ENCODE assay signal across 34 cellular contexts in the genomic region with DNA sequence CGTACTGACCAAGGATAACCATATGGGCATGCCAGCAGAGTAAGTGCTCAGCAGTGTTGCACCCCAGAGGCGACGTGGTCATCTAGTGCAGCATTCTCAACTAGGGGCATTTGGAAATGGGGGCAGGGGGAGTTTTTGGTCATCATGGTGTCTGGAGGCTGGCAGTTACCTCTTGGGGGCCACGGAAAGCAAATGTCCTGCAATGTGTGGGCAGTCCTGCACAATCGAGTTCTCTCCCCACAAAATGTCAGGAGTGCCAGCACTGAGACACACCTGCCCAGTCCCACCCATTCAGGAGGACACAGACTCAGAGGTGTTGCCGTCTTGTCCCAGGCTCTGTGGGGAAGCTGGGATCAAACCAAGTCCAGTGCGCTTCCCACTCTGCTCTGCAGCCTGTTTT. TPM values are rescaled to one million over a fixed set of nuclear protein-coding genes. Genes with fewer than 3 reads are reported as not detected.
"Had no signal": no experiment of that assay in that cellular context is flagged by ENCODE, and none has a peak within 500 bp of the region (broad histone marks: within the 10 kb centered on the region; RNA-seq: fewer than 3 reads in every experiment).

No MANE protein-coding gene starts in this region.

- H3K9me3 Mint-ChIP-seq: activated CD4-positive, alpha-beta T cell treated with anti-CD3 and anti-CD28 coated beads, Interleukin-2, amount 10 ng/mL, durations not matched to agents 7 days and 5 days; activated CD8-positive, alpha-beta T cell treated with anti-CD3 and anti-CD28 coated beads for 36 hours; activated naive CD8-positive, alpha-beta T cell treated with anti-CD3 and anti-CD28 coated beads for 36 hours; activated naive CD8-positive, alpha-beta T cell treated with anti-CD3 and anti-CD28 coated beads, Interleukin-2, amount 50 U/mL, for 24 hours; activated T-cell treated with anti-CD3 and anti-CD28 coated beads, Interleukin-2, amount 50 U/mL, for 4 hours; activated T-helper 17 cell treated with anti-CD3 and anti-CD28 coated beads, Interleukin-2, amount 50 U/mL, for 72 hours had no signal

- DNase-seq: activated CD4-positive, alpha-beta T cell treated with anti-CD3 and anti-CD28 coated beads for 1 hour; activated CD4-positive, alpha-beta T cell treated with anti-CD3 and anti-CD28 coated beads for 4 hours; activated CD4-positive, alpha-beta T cell treated with anti-CD3 and anti-CD28 coated beads, Interleukin-2, amount 10 ng/mL, durations not matched to agents 7 days and 5 days; activated CD4-positive, alpha-beta T cell treated with anti-CD3 and anti-CD28 coated beads, Interleukin-2, amount 50 U/mL, for 48 hours; activated CD4-positive, CD25-positive, alpha-beta regulatory T cell; activated CD8-positive, alpha-beta memory T cell treated with anti-CD3 and anti-CD28 coated beads for 24 hours; activated CD8-positive, alpha-beta T cell treated with anti-CD3 and anti-CD28 coated beads for 36 hours; activated effector memory CD4-positive, alpha-beta T cell treated with Interleukin-2 at 50 U/mL for 16 hours; activated gamma-delta T cell treated with Interleukin-2 at 50 U/mL for 16 hours; activated naive CD4-positive, alpha-beta T cell treated with anti-CD3 and anti-CD28 coated beads, Interleukin-2, amount 50 U/mL, for 16 hours; activated naive CD4-positive, alpha-beta T cell treated with Interleukin-2 at 50 U/mL for 16 hours; activated naive CD8-positive, alpha-beta T cell treated with anti-CD3 and anti-CD28 coated beads for 36 hours; activated naive CD8-positive, alpha-beta T cell treated with anti-CD3 and anti-CD28 coated beads, Interleukin-2, amount 50 U/mL, for 24 hours; activated T-cell treated with anti-CD3 and anti-CD28 coated beads, Interleukin-2, amount 50 U/mL, for 4 hours; amygdala; aorta; body of pancreas; caudate nucleus; cortex of kidney; dermis blood vessel endothelial cell; effector CD8-positive, alpha-beta T cell; esophagus squamous epithelium; foreskin melanocyte; T-helper 1 cell; T-helper 2 cell had no signal

- H3K4me3 Mint-ChIP-seq: activated CD4-positive, alpha-beta T cell treated with anti-CD3 and anti-CD28 coated beads, Interleukin-2, amount 10 ng/mL, durations not matched to agents 7 days and 5 days; activated CD8-positive, alpha-beta T cell treated with anti-CD3 and anti-CD28 coated beads for 36 hours; activated naive CD8-positive, alpha-beta T cell treated with anti-CD3 and anti-CD28 coated beads for 36 hours; activated naive CD8-positive, alpha-beta T cell treated with anti-CD3 and anti-CD28 coated beads, Interleukin-2, amount 50 U/mL, for 24 hours; activated T-cell treated with anti-CD3 and anti-CD28 coated beads, Interleukin-2, amount 50 U/mL, for 4 hours; activated T-helper 17 cell treated with anti-CD3 and anti-CD28 coated beads, Interleukin-2, amount 50 U/mL, for 72 hours had no signal

- H3K36me3 ChIP-seq: adrenal gland, esophagus squamous epithelium, gastroesophageal sphincter had no signal

- H3K27ac Mint-ChIP-seq: activated CD8-positive, alpha-beta T cell treated with anti-CD3 and anti-CD28 coated beads for 36 hours; activated naive CD8-positive, alpha-beta T cell treated with anti-CD3 and anti-CD28 coated beads for 36 hours; activated naive CD8-positive, alpha-beta T cell treated with anti-CD3 and anti-CD28 coated beads, Interleukin-2, amount 50 U/mL, for 24 hours; activated T-helper 17 cell treated with anti-CD3 and anti-CD28 coated beads, Interleukin-2, amount 50 U/mL, for 72 hours had no signal

- H3K27me3 ChIP-seq: adrenal gland, body of pancreas, gastroesophageal sphincter had no signal

- H3K9me3 ChIP-seq: adrenal gland, body of pancreas, esophagus squamous epithelium, gastroesophageal sphincter had no signal

- H3K27ac ChIP-seq: adrenal gland, body of pancreas, epithelial cell of prostate, esophagus squamous epithelium, gastroesophageal sphincter had no signal

- H3K27me3 Mint-ChIP-seq: activated CD8-positive, alpha-beta T cell treated with anti-CD3 and anti-CD28 coated beads for 36 hours; activated naive CD8-positive, alpha-beta T cell treated with anti-CD3 and anti-CD28 coated beads for 36 hours; activated naive CD8-positive, alpha-beta T cell treated with anti-CD3 and anti-CD28 coated beads, Interleukin-2, amount 50 U/mL, for 24 hours; activated T-helper 17 cell treated with anti-CD3 and anti-CD28 coated beads, Interleukin-2, amount 50 U/mL, for 72 hours had no signal

- ATAC-seq: activated CD8-positive, alpha-beta T cell treated with anti-CD3 and anti-CD28 coated beads for 36 hours; activated naive CD8-positive, alpha-beta T cell treated with anti-CD3 and anti-CD28 coated beads, Interleukin-2, amount 50 U/mL, for 24 hours; activated T-cell treated with anti-CD3 and anti-CD28 coated beads, Interleukin-2, amount 50 U/mL, for 4 hours; activated T-helper 17 cell treated with anti-CD3 and anti-CD28 coated beads, Interleukin-2, amount 50 U/mL, for 72 hours; body of pancreas; gastroesophageal sphincter had no signal

- H3K4me3 ChIP-seq: adrenal gland, body of pancreas, esophagus squamous epithelium, gastroesophageal sphincter had no signal

RNA-seq across cellular contexts. Expression of gene GAS2L2, which starts 18.6 kb away (rescaled TPM):
- total RNA-seq: activated CD4-positive, alpha-beta T cell treated with anti-CD3 and anti-CD28 coated beads, Interleukin-2, amount 10 ng/mL, durations not matched to agents 7 days and 5 days; activated T-helper 17 cell treated with anti-CD3 and anti-CD28 coated beads, Interleukin-2, amount 50 U/mL, for 72 hours; aorta; body of pancreas; chondrocyte; endothelial cell of umbilical vein; esophagus squamous epithelium; fibroblast of lung; fibroblast of villous mesenchyme; glomerular endothelial cell had no signal
- polyA plus RNA-seq: endothelial cell of umbilical vein, fibroblast of lung had no signal

RNA-seq across cellular contexts. Expression of gene C17orf50, which starts 26.3 kb away (rescaled TPM):
- total RNA-seq: activated CD4-positive, alpha-beta T cell treated with anti-CD3 and anti-CD28 coated beads, Interleukin-2, amount 10 ng/mL, durations not matched to agents 7 days and 5 days; activated CD8-positive, alpha-beta T cell treated with anti-CD3 and anti-CD28 coated beads for 36 hours; activated naive CD8-positive, alpha-beta T cell treated with anti-CD3 and anti-CD28 coated beads for 36 hours; activated T-cell treated with anti-CD3 and anti-CD28 coated beads, Interleukin-2, amount 50 U/mL, for 4 hours; activated T-helper 17 cell treated with anti-CD3 and anti-CD28 coated beads, Interleukin-2, amount 50 U/mL, for 72 hours; aorta; body of pancreas; chondrocyte; dermis blood vessel endothelial cell; endothelial cell of umbilical vein; esophagus squamous epithelium; fibroblast of lung; fibroblast of villous mesenchyme; gastroesophageal sphincter; glomerular endothelial cell had no signal
- polyA plus RNA-seq: aorta, fibroblast of lung had no signal
